Comparison of ENCODE assay signal across 26 cellular contexts in the genomic region with DNA sequence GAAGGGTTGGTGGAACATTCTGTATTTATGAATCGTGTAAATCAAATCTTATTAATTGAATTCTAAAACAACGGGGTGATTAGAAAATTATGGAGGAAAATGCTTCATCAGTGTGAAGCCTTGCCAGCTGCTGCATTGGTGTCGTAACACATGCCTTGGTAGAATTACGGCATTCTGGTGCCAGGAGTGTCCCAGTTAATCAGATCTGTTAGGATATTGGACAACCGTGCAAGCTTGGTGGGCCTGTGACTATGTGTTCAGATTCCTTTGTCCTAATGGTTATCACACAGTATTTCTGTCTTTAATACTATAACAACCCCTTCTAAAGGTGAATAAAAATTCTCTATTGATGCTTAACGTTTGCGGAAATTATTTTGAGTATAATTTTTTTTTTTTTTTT.
"Had no signal": no experiment of that assay in that cellular context is flagged by ENCODE, and none has a peak within 500 bp of the region (broad histone marks: within the 10 kb centered on the region; RNA-seq: fewer than 3 reads in every experiment).

No MANE protein-coding gene starts in this region.

- H3K4me3 ChIP-seq: adrenal gland, body of pancreas, colonic mucosa, gastroesophageal sphincter had no signal

- H3K9me3 ChIP-seq: adrenal gland, body of pancreas, colonic mucosa, gastroesophageal sphincter had no signal

- H3K4me1 ChIP-seq: adrenal gland, colonic mucosa, gastroesophageal sphincter had no signal

- H3K27me3 ChIP-seq: adrenal gland, body of pancreas, colonic mucosa, gastroesophageal sphincter had no signal

- DNase-seq: activated CD4-positive, alpha-beta memory T cell treated with anti-CD3 and anti-CD28 coated beads for 36 hours; activated CD4-positive, alpha-beta T cell treated with anti-CD3 and anti-CD28 coated beads for 36 hours; activated CD4-positive, alpha-beta T cell treated with anti-CD3 and anti-CD28 coated beads, Interleukin-2, amount 10 ng/mL, durations not matched to agents 24 days and 14 days; activated CD4-positive, CD25-positive, alpha-beta regulatory T cell; activated CD4-positive, CD25-positive, alpha-beta regulatory T cell treated with anti-CD3 and anti-CD28 coated beads, Interleukin-2, amount 50 U/mL, for 72 hours; activated CD8-positive, alpha-beta memory T cell treated with anti-CD3 and anti-CD28 coated beads, Interleukin-2, amount 10 ng/mL, durations not matched to agents 7 days and 5 days; activated CD8-positive, alpha-beta memory T cell treated with anti-CD3 and anti-CD28 coated beads, Interleukin-2, amount 50 U/mL, for 4 hours; activated CD8-positive, alpha-beta T cell treated with anti-CD3 and anti-CD28 coated beads, Interleukin-2, amount 10 ng/mL, durations not matched to agents 7 days and 5 days; activated effector memory CD4-positive, alpha-beta T cell treated with anti-CD3 and anti-CD28 coated beads, Interleukin-2, amount 50 U/mL, for 16 hours; activated naive CD4-positive, alpha-beta T cell treated with anti-CD3 and anti-CD28 coated beads for 36 hours; activated naive CD8-positive, alpha-beta T cell treated with anti-CD3 and anti-CD28 coated beads for 36 hours; activated naive CD8-positive, alpha-beta T cell treated with anti-CD3 and anti-CD28 coated beads, Interleukin-2, amount 50 U/mL, for 24 hours; activated T-cell treated with anti-CD3 and anti-CD28 coated beads, Interleukin-2, amount 50 U/mL, for 1 hour; activated T-cell treated with anti-CD3 and anti-CD28 coated beads, Interleukin-2, amount 50 U/mL, for 48 hours; adrenal gland; amygdala; aorta; body of pancreas; caudate nucleus; colonic mucosa; effector memory CD4-positive, alpha-beta T cell; endodermal cell; foreskin melanocyte; T-helper 2 cell had no signal

- ATAC-seq: activated CD4-positive, alpha-beta T cell treated with anti-CD3 and anti-CD28 coated beads for 36 hours; activated CD8-positive, alpha-beta memory T cell treated with anti-CD3 and anti-CD28 coated beads, Interleukin-2, amount 10 ng/mL, durations not matched to agents 7 days and 5 days; activated CD8-positive, alpha-beta T cell treated with anti-CD3 and anti-CD28 coated beads, Interleukin-2, amount 10 ng/mL, durations not matched to agents 7 days and 5 days; activated naive CD8-positive, alpha-beta T cell treated with anti-CD3 and anti-CD28 coated beads, Interleukin-2, amount 50 U/mL, for 24 hours; body of pancreas; esophagus mucosa; gastroesophageal sphincter had no signal

- H3K27ac ChIP-seq: adrenal gland, body of pancreas, colonic mucosa, gastroesophageal sphincter had no signal

- H3K36me3 ChIP-seq: adrenal gland, colonic mucosa, gastroesophageal sphincter had no signal
